In genomic region chr9:114108016-114108833, GRCh38 we compare ENCODE assay signal across 9 cellular contexts. TPM values are rescaled to one million over a fixed set of nuclear protein-coding genes. Genes with fewer than 3 reads are reported as not detected.
A peak's percentile ranks its signal among the peaks of the same experiment; 100 is the strongest.
DNase-seq lines count a peak whose midpoint lies in the region; ATAC-seq and TF ChIP-seq lines count a peak whose summit lies in the region.
"Had no signal": no experiment of that assay in that cellular context is flagged by ENCODE, and none has a peak within 500 bp of the region (broad histone marks: within the 10 kb centered on the region; RNA-seq: fewer than 3 reads in every experiment).

No MANE protein-coding gene starts in this region.

- no peak overlapping the region for H3K27ac ChIP-seq in esophagus muscularis mucosa (replicated peaks in 1 of 4)

- H3K27me3 Mint-ChIP-seq in activated CD8-positive, alpha-beta memory T cell treated with anti-CD3 and anti-CD28 coated beads, Interleukin-2, amount 10 ng/mL, durations not matched to agents 7 days and 5 days = peaks cover 23% of the 10 kb centered on the region

- no peak for TF ChIP-seq POLR2A in esophagus muscularis mucosa (IDR thresholded peaks at IDR 0.05; ENCODE audit: low read depth)

- ATAC-seq in HG03025 (IDR thresholded peaks at IDR 0.05; ENCODE audit: low FRiP score, unreplicated experiment) (peak; percentile 49), GM19395 (IDR thresholded peaks at IDR 0.05; ENCODE audit: unreplicated experiment) (no peak)
- peak; percentile 86 for ATAC-seq in activated CD8-positive, alpha-beta memory T cell treated with anti-CD3 and anti-CD28 coated beads, Interleukin-2, amount 10 ng/mL, durations not matched to agents 7 days and 5 days
- peak; percentile 87 for ATAC-seq in stimulated activated effector memory CD8-positive, alpha-beta T cell treated with anti-CD3 and anti-CD28 coated beads, Interleukin-12 subunit alpha, Interleukin-12 subunit beta, amount 100 ng/mL, for 72 hours

- no peaks in the 10 kb centered on the region for H3K36me3 ChIP-seq in esophagus muscularis mucosa

- H3K27me3 ChIP-seq in esophagus muscularis mucosa = peaks cover 0 to 12% (median 0%) of the 10 kb centered on the region in 4 donors

- intact Hi-C loops in esophagus muscularis mucosa (cut with DNase I) = loop anchor here (2.0 kb wide), 1 partner anchor 183 kb away; no protein-coding TSS in a partner anchor

- TF ChIP-seq EP300 in esophagus muscularis mucosa (IDR thresholded peaks at IDR 0.05) = no peak

- peak; percentile 76 to 90 (median 79) for TF ChIP-seq CTCF in esophagus muscularis mucosa (IDR thresholded peaks at IDR 0.05)

- no peaks in the 10 kb centered on the region for H3K9me3 Mint-ChIP-seq in activated CD8-positive, alpha-beta memory T cell treated with anti-CD3 and anti-CD28 coated beads, Interleukin-2, amount 10 ng/mL, durations not matched to agents 7 days and 5 days (ENCODE audit: low read depth)
- H3K9me3 Mint-ChIP-seq in stimulated activated effector memory CD8-positive, alpha-beta T cell treated with anti-CD3 and anti-CD28 coated beads, Interleukin-12 subunit alpha, Interleukin-12 subunit beta, amount 100 ng/mL, for 72 hours = no peaks in the 10 kb centered on the region

- no peak overlapping the region for H3K27ac Mint-ChIP-seq in activated CD8-positive, alpha-beta memory T cell treated with anti-CD3 and anti-CD28 coated beads, Interleukin-2, amount 10 ng/mL, durations not matched to agents 7 days and 5 days
- no peak overlapping the region for H3K27ac Mint-ChIP-seq in stimulated activated effector memory CD8-positive, alpha-beta T cell treated with anti-CD3 and anti-CD28 coated beads, Interleukin-12 subunit alpha, Interleukin-12 subunit beta, amount 100 ng/mL, for 72 hours
- H3K27ac Mint-ChIP-seq: activated naive CD8-positive, alpha-beta T cell had no signal

- H3K36me3 Mint-ChIP-seq in activated CD8-positive, alpha-beta memory T cell treated with anti-CD3 and anti-CD28 coated beads, Interleukin-2, amount 10 ng/mL, durations not matched to agents 7 days and 5 days = no peaks in the 10 kb centered on the region
- H3K36me3 Mint-ChIP-seq in stimulated activated effector memory CD8-positive, alpha-beta T cell treated with anti-CD3 and anti-CD28 coated beads, Interleukin-12 subunit alpha, Interleukin-12 subunit beta, amount 100 ng/mL, for 72 hours = no peaks in the 10 kb centered on the region
- H3K36me3 Mint-ChIP-seq: activated naive CD8-positive, alpha-beta T cell had no signal

- no peak overlapping the region for H3K4me3 ChIP-seq in esophagus muscularis mucosa

- 66% methylated on average over 20 of the region's 28 CpGs for WGBS in esophagus muscularis mucosa

- H3K4me3 Mint-ChIP-seq in activated CD8-positive, alpha-beta memory T cell treated with anti-CD3 and anti-CD28 coated beads, Interleukin-2, amount 10 ng/mL, durations not matched to agents 7 days and 5 days = no peak overlapping the region
- H3K4me3 Mint-ChIP-seq in stimulated activated effector memory CD8-positive, alpha-beta T cell treated with anti-CD3 and anti-CD28 coated beads, Interleukin-12 subunit alpha, Interleukin-12 subunit beta, amount 100 ng/mL, for 72 hours = no peak overlapping the region
- H3K4me3 Mint-ChIP-seq: activated naive CD8-positive, alpha-beta T cell had no signal

- peaks cover 2 to 13% (median 5%) of the 10 kb centered on the region in 4 donors for H3K4me1 ChIP-seq in esophagus muscularis mucosa

- H3K4me1 Mint-ChIP-seq in activated CD8-positive, alpha-beta memory T cell treated with anti-CD3 and anti-CD28 coated beads, Interleukin-2, amount 10 ng/mL, durations not matched to agents 7 days and 5 days = no peaks in the 10 kb centered on the region
- H3K4me1 Mint-ChIP-seq in stimulated activated effector memory CD8-positive, alpha-beta T cell treated with anti-CD3 and anti-CD28 coated beads, Interleukin-12 subunit alpha, Interleukin-12 subunit beta, amount 100 ng/mL, for 72 hours = peaks cover 9% of the 10 kb centered on the region

- no peaks in the 10 kb centered on the region for H3K9me3 ChIP-seq in esophagus muscularis mucosa

- peak; percentile 73 for DNase-seq in EL
- DNase-seq in NCI-H748 treated with DMSO at 0.1 percent for 48 hours (lab: John Stamatoyannopoulos, UW) = peak; percentile 62
- peak; percentile 71 for DNase-seq in activated CD8-positive, alpha-beta memory T cell treated with anti-CD3 and anti-CD28 coated beads, Interleukin-2, amount 10 ng/mL, durations not matched to agents 7 days and 5 days
- no peak for DNase-seq in esophagus muscularis mucosa (ENCODE audit: extremely low spot score)
- peak; percentile 82 for DNase-seq in mucosa of gallbladder (ENCODE audit: low spot score)
- peak; percentile 61 to 81 for DNase-seq in stimulated activated effector memory CD8-positive, alpha-beta T cell treated with anti-CD3 and anti-CD28 coated beads, Interleukin-12 subunit alpha, Interleukin-12 subunit beta, amount 100 ng/mL, for 72 hours (ENCODE audit: low spot score in 2 of 2)

- CTCF ChIA-PET in activated CD8-positive, alpha-beta memory T cell treated with anti-CD3 and anti-CD28 coated beads, Interleukin-2, amount 10 ng/mL, durations not matched to agents 7 days and 5 days (lab: Charles Lee) = interaction anchor here (0.6 to 5.8 kb wide), 21 partner anchors 8 to 615 kb away, joined by 3 to 61 read pairs (median 4); partner anchors contain the start of genes COL27A1 and KIF12

RNA-seq across cellular contexts. Expression of gene KIF12, which starts 9.1 kb away (rescaled TPM):
- not detected for total RNA-seq in activated CD8-positive, alpha-beta memory T cell treated with anti-CD3 and anti-CD28 coated beads, Interleukin-2, amount 10 ng/mL, durations not matched to agents 7 days and 5 days
- total RNA-seq in esophagus muscularis mucosa = not detected
- 212 TPM for total RNA-seq in mucosa of gallbladder

RNA-seq across cellular contexts. Expression of gene AMBP, which starts 30.1 kb away (rescaled TPM):
- total RNA-seq in activated CD8-positive, alpha-beta memory T cell treated with anti-CD3 and anti-CD28 coated beads, Interleukin-2, amount 10 ng/mL, durations not matched to agents 7 days and 5 days = not detected
- total RNA-seq in esophagus muscularis mucosa = not detected
- total RNA-seq in mucosa of gallbladder = 1,366 TPM

RNA-seq across cellular contexts. Expression of gene COL27A1, which starts 47.1 kb away (rescaled TPM):
- under 1 TPM; 0.15 to 0.30 TPM for total RNA-seq in activated CD8-positive, alpha-beta memory T cell treated with anti-CD3 and anti-CD28 coated beads, Interleukin-2, amount 10 ng/mL, durations not matched to agents 7 days and 5 days
- total RNA-seq in esophagus muscularis mucosa (1 to 10 TPM; 1.8 to 3.3 (median 2.7) TPM), mucosa of gallbladder (41.1 TPM)

Comparison
In these comparisons a context has a peak if more than half of its experiments do, and no peak if none do; other contexts are left out.
1. RNA of gene KIF12, which starts 9.1 kb away (total RNA-seq): 212 TPM in mucosa of gallbladder (single experiment); not detected in activated CD8-positive, alpha-beta memory T cell treated with anti-CD3 and anti-CD28 coated beads, Interleukin-2, amount 10 ng/mL, durations not matched to agents 7 days and 5 days and not detected in esophagus muscularis mucosa; every median in the first group is over 100 times any median in the second.
2. RNA of gene AMBP, which starts 30.1 kb away (total RNA-seq): 1,366 TPM in mucosa of gallbladder (single experiment); not detected in activated CD8-positive, alpha-beta memory T cell treated with anti-CD3 and anti-CD28 coated beads, Interleukin-2, amount 10 ng/mL, durations not matched to agents 7 days and 5 days and not detected in esophagus muscularis mucosa; every median in the first group is over 1,000 times any median in the second.